In the genomic region with DNA sequence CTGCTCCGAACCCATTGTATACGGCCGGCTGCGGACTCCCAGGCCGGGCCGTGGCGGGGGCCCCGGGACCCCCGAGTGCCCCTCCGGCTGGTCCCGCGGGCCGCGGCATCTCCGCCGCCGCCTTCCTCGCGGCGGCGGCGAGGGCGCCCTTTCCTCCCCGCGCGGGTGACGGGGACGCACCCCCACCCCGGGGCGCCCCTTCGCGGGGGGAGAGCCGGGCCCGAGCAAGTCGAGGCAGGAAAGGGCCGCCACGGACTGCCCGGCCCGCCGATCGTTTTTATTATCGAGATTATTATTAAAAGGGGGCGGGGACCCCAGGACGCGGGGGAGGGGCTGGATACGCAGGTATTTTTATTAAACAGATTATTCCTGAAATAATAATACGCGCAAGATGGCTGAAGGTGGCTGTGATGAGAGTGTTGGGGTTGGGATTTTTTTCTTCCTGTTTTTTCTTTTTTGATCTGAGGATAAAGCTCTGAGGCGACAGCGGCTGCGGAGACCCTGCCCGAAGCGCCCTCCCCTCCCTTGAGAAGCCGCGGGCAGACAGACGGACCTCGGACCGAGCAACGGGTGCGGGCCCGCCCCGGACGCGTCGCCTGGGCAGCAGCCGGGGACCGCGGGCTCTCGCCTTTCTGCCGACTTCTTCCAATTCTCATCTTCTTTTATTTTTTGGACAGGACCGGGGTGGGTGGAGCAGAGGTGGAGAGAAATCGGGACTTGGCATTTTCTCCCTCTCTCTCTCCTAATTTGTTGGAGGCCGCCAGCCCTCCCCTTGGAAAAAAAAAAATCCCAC, we compare ENCODE assay signal across 8 cellular contexts.
DNase-seq lines count a peak whose midpoint lies in the region; ATAC-seq and TF ChIP-seq lines count a peak whose summit lies in the region.

No MANE protein-coding gene starts in this region.

- no peak for TF ChIP-seq CTCF in WERI-Rb-1 (IDR thresholded peaks at IDR 0.05; ENCODE audit: low read depth, low read length)
- TF ChIP-seq CTCF in coronary artery (IDR thresholded peaks at IDR 0.05), result no peak

- H3K27ac ChIP-seq in WERI-Rb-1, result peak overlapping the region; percentile 95
- peak overlapping the region; percentile 93 to 100 for H3K27ac ChIP-seq in coronary artery

- no peaks in the 10 kb centered on the region for H3K9me3 ChIP-seq in WERI-Rb-1 (ENCODE audit: severe bottlenecking)

- H3K27me3 ChIP-seq in WERI-Rb-1 (ENCODE audit: insufficient read depth, low read depth, severe bottlenecking), result no peaks in the 10 kb centered on the region

- DNase-seq in NCI-H2196 (lab: John Stamatoyannopoulos, UW; ENCODE audit: unreplicated experiment) (peak; percentile 12), NCI-H2196 treated with DMSO at 0.1 percent for 48 hours (lab: John Stamatoyannopoulos, UW; ENCODE audit: unreplicated experiment) (no peak), Kasumi-1 (lab: John Stamatoyannopoulos, UW) (peak; percentile 50 to 70), WERI-Rb-1 (peak; percentile 29), coronary artery (ENCODE audit: low spot score) (peak; percentile 84), left kidney (ENCODE audit: low read depth, low spot score) (peak; percentile 79)
- peak; percentile 62 for DNase-seq in stimulated activated CD8-positive, alpha-beta memory T cell treated with anti-CD3 and anti-CD28 coated beads, Interleukin-4, amount 100 ng/mL, for 48 hours

- no peak for ATAC-seq in GM18861 (IDR thresholded peaks at IDR 0.05; ENCODE audit: unreplicated experiment)

- H3K36me3 ChIP-seq in WERI-Rb-1, result peaks cover 5% of the 10 kb centered on the region

- peak overlapping the region; percentile 85 for H3K4me3 ChIP-seq in WERI-Rb-1 (ENCODE audit: low read depth, low read length)
- H3K4me3 ChIP-seq in coronary artery, result peak overlapping the region; percentile 77
